ENCODE assay signal across 9 cellular contexts in the genomic region with DNA sequence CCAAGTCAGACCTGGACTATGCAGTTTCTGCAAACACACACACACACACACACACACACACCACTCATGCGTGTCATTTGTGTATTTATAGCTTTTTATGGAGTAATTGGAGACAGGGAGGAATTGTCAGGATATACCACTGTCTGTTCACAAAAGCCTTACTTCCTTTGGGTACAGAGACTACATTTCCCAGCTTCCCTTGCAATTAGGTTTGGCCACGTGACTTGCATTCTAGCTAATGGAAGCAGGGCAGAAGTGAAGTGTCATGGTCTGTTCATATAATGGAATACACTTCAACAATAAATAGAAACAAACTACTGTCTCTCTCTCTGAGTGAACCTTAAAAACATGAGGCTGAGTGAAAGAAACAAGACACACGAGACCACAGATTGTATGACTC. TPM values are rescaled to one million over a fixed set of nuclear protein-coding genes. Genes with fewer than 3 reads are reported as not detected.
DNase-seq lines count a peak whose midpoint lies in the region; ATAC-seq and TF ChIP-seq lines count a peak whose summit lies in the region.
"Had no signal": no experiment of that assay in that cellular context is flagged by ENCODE, and none has a peak within 500 bp of the region (broad histone marks: within the 10 kb centered on the region; RNA-seq: fewer than 3 reads in every experiment).

No MANE protein-coding gene starts in this region.

- H3K27me3 ChIP-seq in Karpas-422 (ENCODE audit: low read length) (no peaks in the 10 kb centered on the region), brain microvascular endothelial cell (replicated peaks) (no peaks in the 10 kb centered on the region)
- H3K27me3 ChIP-seq in effector memory CD4-positive, alpha-beta T cell (replicated peaks; ENCODE audit: control insufficient read depth, insufficient read depth, low read length, poor library complexity, severe bottlenecking): peaks cover 2% of the 10 kb centered on the region

- no peaks in the 10 kb centered on the region for H3K9me3 ChIP-seq in Karpas-422 (ENCODE audit: low read length)
- no peaks in the 10 kb centered on the region for H3K9me3 ChIP-seq in effector memory CD4-positive, alpha-beta T cell (ENCODE audit: control insufficient read depth, low read length)

- no peaks in the 10 kb centered on the region for H3K9me2 ChIP-seq in Karpas-422 (replicated peaks; ENCODE audit: insufficient read depth, low read length)

- H3K9me3 Mint-ChIP-seq in nephron progenitor cell: peaks cover 8% of the 10 kb centered on the region
- H3K9me3 Mint-ChIP-seq in activated naive CD8-positive, alpha-beta T cell treated with anti-CD3 and anti-CD28 coated beads, Interleukin-2, amount 50 U/mL, for 24 hours: no peaks in the 10 kb centered on the region

- in situ Hi-C loops in brain microvascular endothelial cell (cut with HindIII; ENCODE audit: low pct_ligation_motif_present, low sequenced_read_pairs): no loop called here

- peak overlapping the region; percentile 15 for H3K27ac Mint-ChIP-seq in nephron progenitor cell
- no peak overlapping the region for H3K27ac Mint-ChIP-seq in activated naive CD8-positive, alpha-beta T cell treated with anti-CD3 and anti-CD28 coated beads, Interleukin-2, amount 50 U/mL, for 24 hours

- H3K27ac ChIP-seq in Karpas-422 (ENCODE audit: low read length) (no peak overlapping the region), brain microvascular endothelial cell (no peak overlapping the region)
- no peak overlapping the region for H3K27ac ChIP-seq in effector memory CD4-positive, alpha-beta T cell (ENCODE audit: insufficient read depth, low read length, poor library complexity, severe bottlenecking)
- H3K27ac ChIP-seq: dorsolateral prefrontal cortex had no signal

- H3K36me3 ChIP-seq in Karpas-422 (ENCODE audit: insufficient read depth, low read length): no peaks in the 10 kb centered on the region
- H3K36me3 ChIP-seq in brain microvascular endothelial cell (replicated peaks): no peaks in the 10 kb centered on the region
- H3K36me3 ChIP-seq in effector memory CD4-positive, alpha-beta T cell (ENCODE audit: control insufficient read depth, insufficient read depth, low read length): no peaks in the 10 kb centered on the region

- DNase-seq in EH (ENCODE audit: low read depth) (peak; percentile 84), Karpas-422 (peak; percentile 72), brain microvascular endothelial cell (peak; percentile 35), nephron progenitor cell (no peak)
- DNase-seq in effector memory CD4-positive, alpha-beta T cell: no peak
- DNase-seq in activated naive CD8-positive, alpha-beta T cell treated with anti-CD3 and anti-CD28 coated beads, Interleukin-2, amount 50 U/mL, for 24 hours: no peak
- DNase-seq: stimulated activated CD4-positive, alpha-beta T cell treated with anti-CD3 and anti-CD28 coated beads, Interleukin-1b, Interleukin-23, amount 100 ng/mL, for 48 hours had no signal

- H3K4me3 Mint-ChIP-seq in nephron progenitor cell: no peak overlapping the region
- H3K4me3 Mint-ChIP-seq in activated naive CD8-positive, alpha-beta T cell treated with anti-CD3 and anti-CD28 coated beads, Interleukin-2, amount 50 U/mL, for 24 hours: no peak overlapping the region

- no peak overlapping the region for H3K4me2 ChIP-seq in Karpas-422 (ENCODE audit: low read depth, low read length, poor library complexity, severe bottlenecking)

- TF ChIP-seq CTCF in brain microvascular endothelial cell (IDR thresholded peaks at IDR 0.05; ENCODE audit: low read depth, low read length, missing control alignments): no peak
- TF ChIP-seq CTCF in nephron progenitor cell (IDR thresholded peaks at IDR 0.05): no peak

- peaks cover 10% of the 10 kb centered on the region for H3K4me1 Mint-ChIP-seq in nephron progenitor cell
- H3K4me1 Mint-ChIP-seq in activated naive CD8-positive, alpha-beta T cell treated with anti-CD3 and anti-CD28 coated beads, Interleukin-2, amount 50 U/mL, for 24 hours: no peaks in the 10 kb centered on the region

- no peaks in the 10 kb centered on the region for H4K20me1 ChIP-seq in Karpas-422 (ENCODE audit: insufficient read depth, low read depth, low read length)

- no peak overlapping the region for H2AFZ ChIP-seq in Karpas-422 (ENCODE audit: low read length)

- no peak overlapping the region for H3K9ac ChIP-seq in Karpas-422 (ENCODE audit: low read length)

- H3K27me3 Mint-ChIP-seq in nephron progenitor cell (ENCODE audit: low read depth, poor library complexity): peaks cover 5% of the 10 kb centered on the region
- H3K27me3 Mint-ChIP-seq in activated naive CD8-positive, alpha-beta T cell treated with anti-CD3 and anti-CD28 coated beads, Interleukin-2, amount 50 U/mL, for 24 hours: peaks cover 12% of the 10 kb centered on the region

- no peaks in the 10 kb centered on the region for H3K79me2 ChIP-seq in Karpas-422 (ENCODE audit: low read length)

- peaks cover 15% of the 10 kb centered on the region for H3K4me1 ChIP-seq in Karpas-422 (ENCODE audit: low read length)
- no peaks in the 10 kb centered on the region for H3K4me1 ChIP-seq in effector memory CD4-positive, alpha-beta T cell (ENCODE audit: control insufficient read depth, insufficient read depth, low read length, poor library complexity, severe bottlenecking)

- H3K4me3 ChIP-seq in Karpas-422 (ENCODE audit: low read length): no peak overlapping the region
- no peak overlapping the region for H3K4me3 ChIP-seq in brain microvascular endothelial cell (ENCODE audit: low read depth, low read length)
- no peak overlapping the region for H3K4me3 ChIP-seq in effector memory CD4-positive, alpha-beta T cell (ENCODE audit: insufficient read depth, low read depth, low read length, poor library complexity, severe bottlenecking)
- H3K4me3 ChIP-seq: dorsolateral prefrontal cortex had no signal

- H3K36me3 Mint-ChIP-seq in nephron progenitor cell (ENCODE audit: low read depth): no peaks in the 10 kb centered on the region
- no peaks in the 10 kb centered on the region for H3K36me3 Mint-ChIP-seq in activated naive CD8-positive, alpha-beta T cell treated with anti-CD3 and anti-CD28 coated beads, Interleukin-2, amount 50 U/mL, for 24 hours (ENCODE audit: low read depth)

- no peak for ATAC-seq in GM19467 (IDR thresholded peaks at IDR 0.05; ENCODE audit: unreplicated experiment)
- ATAC-seq in activated naive CD8-positive, alpha-beta T cell treated with anti-CD3 and anti-CD28 coated beads, Interleukin-2, amount 50 U/mL, for 24 hours: no peak

RNA-seq across cellular contexts. Expression of gene CPXM2, which starts 53.9 kb away (rescaled TPM):
- total RNA-seq in Karpas-422 (2014; rRNA removed; shearing (Covaris generic); ENCODE audit: low replicate concordance): not detected in 2 replicates

Comparison
In these comparisons a context has a peak if more than half of its experiments do, and no peak if none do; other contexts are left out.
1. DNase-seq: peak in EH (single experiment), Karpas-422 (single experiment) and brain microvascular endothelial cell (single experiment); none in nephron progenitor cell (single experiment), effector memory CD4-positive, alpha-beta T cell (0 of 3) and activated naive CD8-positive, alpha-beta T cell treated with anti-CD3 and anti-CD28 coated beads, Interleukin-2, amount 50 U/mL, for 24 hours (single experiment).